ENCODE assay signal across 10 cellular contexts in the genomic region with DNA sequence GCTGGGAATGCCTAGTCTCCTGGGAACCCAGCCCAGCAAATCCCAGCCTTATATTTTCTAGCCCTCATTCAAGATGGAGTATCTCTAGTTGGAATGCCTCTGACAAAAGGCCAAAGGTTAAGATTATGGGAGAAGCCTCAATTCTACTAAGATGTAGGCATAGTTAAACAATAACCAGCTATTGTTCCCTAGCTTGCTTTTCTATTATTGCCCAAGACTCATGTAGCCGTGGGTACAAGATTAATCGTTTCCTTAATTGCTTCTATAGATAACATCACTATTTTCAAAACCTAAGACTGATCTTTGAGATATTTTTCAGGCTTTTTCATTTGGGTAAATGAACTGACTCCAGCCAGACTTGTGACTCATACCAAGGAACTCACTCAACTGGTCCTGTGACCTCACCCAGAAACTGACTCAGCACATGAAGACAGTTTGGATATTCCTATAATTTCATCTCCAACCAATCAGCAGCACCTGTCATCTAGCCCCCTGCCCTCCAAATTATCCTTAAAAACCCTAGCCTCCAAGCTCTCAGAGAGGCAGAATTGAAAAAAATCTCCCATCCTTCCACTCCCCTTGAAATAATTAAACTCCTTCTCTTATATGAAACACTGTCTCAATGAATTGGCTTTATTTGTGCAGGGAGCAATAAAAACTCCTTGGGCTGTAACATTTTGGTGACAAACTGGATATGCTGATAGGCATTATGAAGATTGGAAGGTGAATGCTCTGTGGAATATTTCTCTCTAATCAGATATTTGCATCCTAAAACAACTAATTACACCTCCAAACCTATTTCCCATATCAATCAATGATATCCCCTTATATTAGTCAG.
DNase-seq lines count a peak whose midpoint lies in the region; ATAC-seq, FAIRE-seq and TF ChIP-seq lines count a peak whose summit lies in the region.
"Had no signal": no experiment of that assay in that cellular context is flagged by ENCODE, and none has a peak within 500 bp of the region (broad histone marks: within the 10 kb centered on the region; RNA-seq: fewer than 3 reads in every experiment).

No MANE protein-coding gene starts in this region.

- FAIRE-seq in keratinocyte (lab: Jason Lieb, UNC), result peak; percentile 93
- no peak for FAIRE-seq in GM12891 (lab: Jason Lieb, UNC)

- H4K20me1 ChIP-seq in keratinocyte (ENCODE audit: control insufficient read depth, extremely low read depth, insufficient read depth, low read length), result no peaks in the 10 kb centered on the region

- peak overlapping the region; percentile 75 for H3K27ac ChIP-seq in keratinocyte (ENCODE audit: control insufficient read depth, insufficient read depth, low read length)
- no peak overlapping the region for H3K27ac ChIP-seq in CD4-positive, alpha-beta T cell (ENCODE audit: low read depth, low read length)
- H3K27ac ChIP-seq: tibial artery had no signal

- H3K27me3 Mint-ChIP-seq in immature natural killer cell (ENCODE audit: low read depth in 3 of 3), result peaks cover 0 to 2% (median 0%) of the 10 kb centered on the region in 3 donors
- H3K27me3 Mint-ChIP-seq in CD4-positive, alpha-beta T cell, result no peaks in the 10 kb centered on the region
- H3K27me3 Mint-ChIP-seq: activated naive CD8-positive, alpha-beta T cell had no signal

- dilution Hi-C loops in keratinocyte (cut with MboI; ENCODE audit: extremely low pct_ligation_motif_present, low sequenced_read_pairs), result no loop called here

- TF ChIP-seq POLR2A in GM12891 (IDR thresholded peaks at IDR 0.05; ENCODE audit: low read depth, low read length), result no peak

- no peaks in the 10 kb centered on the region for H3K27me3 ChIP-seq in keratinocyte (ENCODE audit: control insufficient read depth, extremely low read depth, insufficient read depth, low read length)
- H3K27me3 ChIP-seq in CD4-positive, alpha-beta T cell (ENCODE audit: control insufficient read depth, insufficient read depth, low read length), result no peaks in the 10 kb centered on the region
- H3K27me3 ChIP-seq: tibial artery had no signal

- no peaks in the 10 kb centered on the region for H3K9me3 ChIP-seq in keratinocyte (ENCODE audit: control insufficient read depth, low read depth, low read length)
- no peaks in the 10 kb centered on the region for H3K9me3 ChIP-seq in CD4-positive, alpha-beta T cell (ENCODE audit: control insufficient read depth, low read length)
- H3K9me3 ChIP-seq: tibial artery had no signal

- H3K36me3 Mint-ChIP-seq in immature natural killer cell, result no peaks in the 10 kb centered on the region
- no peaks in the 10 kb centered on the region for H3K36me3 Mint-ChIP-seq in CD4-positive, alpha-beta T cell (ENCODE audit: low read depth)
- H3K36me3 Mint-ChIP-seq: activated naive CD8-positive, alpha-beta T cell had no signal

- H3K4me1 ChIP-seq in keratinocyte (ENCODE audit: control insufficient read depth, extremely low read depth, insufficient read depth, low read length), result peaks cover 28% of the 10 kb centered on the region

- H2AFZ ChIP-seq in keratinocyte (ENCODE audit: control insufficient read depth, low read length), result peak overlapping the region; percentile 68

- intact Hi-C loops in CD4-positive, alpha-beta T cell (cut with DNase I, micrococcal nuclease), result no loop called here

- H3K9me3 Mint-ChIP-seq in immature natural killer cell, result peaks cover 7 to 43% (median 13%) of the 10 kb centered on the region in 6 donors
- peaks cover 13% of the 10 kb centered on the region for H3K9me3 Mint-ChIP-seq in CD4-positive, alpha-beta T cell

- H3K36me3 ChIP-seq in keratinocyte (ENCODE audit: control insufficient read depth in 2 of 2, extremely low read depth in 1 of 2, insufficient read depth in 2 of 2, low read length in 2 of 2), result no peaks in the 10 kb centered on the region
- H3K36me3 ChIP-seq: tibial artery had no signal

- peak overlapping the region in 1 of 3 experiments; percentile 14 for H3K4me3 ChIP-seq in keratinocyte (ENCODE audit: control insufficient read depth in 2 of 3, extremely low read depth in 1 of 3, insufficient read depth in 2 of 3, low read depth in 1 of 3, low read length in 3 of 3)
- H3K4me3 ChIP-seq: tibial artery had no signal

- DNase-seq in HS-27A (ENCODE audit: low read depth) (peak; percentile 64), astrocyte of the hippocampus (ENCODE audit: low read depth, low spot score) (peak; percentile 79), keratinocyte (ENCODE audit: low read depth, low spot score) (peak; percentile 83), ureter (ENCODE audit: low spot score) (peak; percentile 60), immature natural killer cell (no peak), GM12891 (ENCODE audit: insufficient read length, low spot score) (no peak)
- DNase-seq in CD4-positive, alpha-beta T cell, result no peak

- H3K9ac ChIP-seq in keratinocyte (ENCODE audit: control insufficient read depth, extremely low read depth, insufficient read depth, low read length), result no peak overlapping the region

- POLR2A ChIA-PET in CD4-positive, alpha-beta T cell (lab: Charles Lee), result no interaction called here

- no peak for ATAC-seq in HG02970 (IDR thresholded peaks at IDR 0.05; ENCODE audit: low FRiP score, unreplicated experiment)
- ATAC-seq in CD4-positive, alpha-beta T cell (ENCODE audit: poor library complexity), result no peak

- no peaks in the 10 kb centered on the region for H3K4me1 Mint-ChIP-seq in immature natural killer cell
- no peaks in the 10 kb centered on the region for H3K4me1 Mint-ChIP-seq in CD4-positive, alpha-beta T cell (ENCODE audit: low read depth)

- H3K27ac Mint-ChIP-seq in immature natural killer cell, result no peak overlapping the region
- H3K27ac Mint-ChIP-seq in CD4-positive, alpha-beta T cell, result no peak overlapping the region
- H3K27ac Mint-ChIP-seq: activated naive CD8-positive, alpha-beta T cell had no signal

- no peaks in the 10 kb centered on the region for H3K9me1 ChIP-seq in keratinocyte (ENCODE audit: control insufficient read depth, extremely low read depth, insufficient read depth, low read length)

- H3K4me3 Mint-ChIP-seq in immature natural killer cell, result no peak overlapping the region
- no peak overlapping the region for H3K4me3 Mint-ChIP-seq in CD4-positive, alpha-beta T cell
- H3K4me3 Mint-ChIP-seq: activated naive CD8-positive, alpha-beta T cell had no signal

- no peak for TF ChIP-seq CTCF in keratinocyte (optimal IDR thresholded peaks at IDR 0.05 in 1 of 3, IDR thresholded peaks at IDR 0.05 in 1 of 3, conservative IDR thresholded peaks at IDR 0.05 in 1 of 3; ENCODE audit: extremely low read depth in 1 of 3, insufficient read depth in 2 of 3, low read length in 3 of 3)
- TF ChIP-seq CTCF in CD4-positive, alpha-beta T cell (IDR thresholded peaks at IDR 0.05), result no peak

- peak overlapping the region; percentile 56 for H3K4me2 ChIP-seq in keratinocyte (ENCODE audit: control insufficient read depth, extremely low read depth, insufficient read depth, low read depth, low read length)

- H3K79me2 ChIP-seq in keratinocyte (ENCODE audit: control insufficient read depth, insufficient read depth, low read length), result no peaks in the 10 kb centered on the region

- CTCF ChIA-PET in CD4-positive, alpha-beta T cell (lab: Charles Lee), result no interaction called here

TF ChIP-seq in GM12891, 5 proteins besides CTCF, POLR2A, EP300 and RAD21:
- no peak for TF ChIP-seq PAX5 (IDR thresholded peaks at IDR 0.05; ENCODE audit: insufficient read depth, low read length, severe bottlenecking)
- TF ChIP-seq TAF1 (IDR thresholded peaks at IDR 0.05; ENCODE audit: low read depth, low read length), result no peak
- no peak for TF ChIP-seq SPI1 (IDR thresholded peaks at IDR 0.05; ENCODE audit: low read depth, low read length)
- no peak for TF ChIP-seq POLR2AphosphoS5 (IDR thresholded peaks at IDR 0.05; ENCODE audit: low read depth, low read length)
- no peak for TF ChIP-seq POU2F2 (IDR thresholded peaks at IDR 0.05; ENCODE audit: low read depth, low read length)

Comparison
In these comparisons a context has a peak if more than half of its experiments do, and no peak if none do; other contexts are left out.
1. DNase-seq: peak in HS-27A (single experiment), astrocyte of the hippocampus (single experiment), keratinocyte (single experiment) and ureter (single experiment); none in immature natural killer cell (0 of 3), GM12891 (single experiment) and CD4-positive, alpha-beta T cell (0 of 10).